ENCODE assay signal across 1 cellular context in genomic region chr2:54912305-54912704, GRCh38.
TF ChIP-seq lines count a peak whose summit lies in the region.

No MANE protein-coding gene starts in this region.

TF ChIP-seq in K562, 482 proteins besides CTCF, POLR2A, EP300 and RAD21 (continued from another document):
- 0 out of 2 replicates have a peak, but pooled peaks have one; percentile 13 for TF ChIP-seq ZSCAN32 (CRISPR knock-in tag; IDR thresholded peaks at IDR 0.05)
- no peak for TF ChIP-seq SRSF1 (IDR thresholded peaks at IDR 0.05; ENCODE audit: low read depth, low read length)
- TF ChIP-seq FOXM1 (IDR thresholded peaks at IDR 0.05; ENCODE audit: low read depth): no peak
- no peak for TF ChIP-seq FOXM1 (CRISPR knock-in tag; IDR thresholded peaks at IDR 0.05; ENCODE audit: low read depth)
- TF ChIP-seq ZNF197 (CRISPR knock-in tag; IDR thresholded peaks at IDR 0.05; ENCODE audit: low read depth): no peak
